Comparison of ENCODE assay signal across 3 cellular contexts in the genomic region with DNA sequence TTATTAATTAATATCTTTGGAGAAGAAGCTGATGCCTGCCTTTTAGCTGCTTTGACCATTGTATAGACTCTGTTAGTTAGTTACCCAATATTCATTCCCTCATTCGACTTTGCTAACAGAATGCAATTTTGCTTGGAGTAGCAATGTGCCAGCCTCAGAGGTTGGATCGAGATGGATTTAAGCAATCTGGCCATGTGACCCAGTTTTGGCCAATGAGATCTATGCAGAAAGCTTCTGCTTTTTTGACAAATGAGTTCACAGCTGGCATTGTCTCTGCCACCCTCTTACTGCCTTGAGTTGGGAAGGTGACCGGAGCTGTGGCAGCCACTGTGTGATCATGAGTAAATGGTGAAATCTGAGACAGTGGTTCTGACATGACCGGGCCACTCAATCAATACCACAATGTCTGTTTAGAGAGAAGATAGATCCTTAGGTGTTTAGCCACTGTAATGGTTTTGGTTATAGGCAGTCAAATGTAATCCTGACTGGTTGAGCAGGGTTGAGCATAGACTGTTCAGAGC.
TF ChIP-seq lines count a peak whose summit lies in the region.

No MANE protein-coding gene starts in this region.

TF ChIP-seq in HCT116, 20 proteins besides CTCF, POLR2A, EP300 and RAD21:
- TF ChIP-seq ZNF274 (IDR thresholded peaks at IDR 0.05; ENCODE audit: low read depth, low read length) (no peak), EGR1 (IDR thresholded peaks at IDR 0.05; ENCODE audit: low read depth) (no peak), YY1 (IDR thresholded peaks at IDR 0.05; ENCODE audit: extremely low read depth, insufficient replicate concordance, low read depth, low read length) (no peak), TCF7L2 (IDR thresholded peaks at IDR 0.05; ENCODE audit: borderline replicate concordance, extremely low read depth, insufficient read depth, insufficient read length) (no peak), SRF (IDR thresholded peaks at IDR 0.05; ENCODE audit: low read depth) (no peak)

TF ChIP-seq in HEK293, 187 proteins besides CTCF, POLR2A, EP300 and RAD21 (continues in another document):
- TF ChIP-seq SETDB1 (IDR thresholded peaks at IDR 0.05; ENCODE audit: insufficient read length, low read length) (peak; percentile 48), ZNF561 (tag by site-specific recombination; IDR thresholded peaks at IDR 0.05; ENCODE audit: borderline replicate concordance) (no peak), BCL11A (tag by site-specific recombination; IDR thresholded peaks at IDR 0.05; ENCODE audit: low read depth) (no peak)
- TF ChIP-seq, protein P1, sequence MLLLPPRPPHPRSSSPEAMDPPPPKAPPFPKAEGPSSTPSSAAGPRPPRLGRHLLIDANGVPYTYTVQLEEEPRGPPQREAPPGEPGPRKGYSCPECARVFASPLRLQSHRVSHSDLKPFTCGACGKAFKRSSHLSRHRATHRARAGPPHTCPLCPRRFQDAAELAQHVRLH (tag by site-specific recombination; IDR thresholded peaks at IDR 0.05): peak; percentile 53; the same call in 1 of the 2 replicates
- TF ChIP-seq, protein P2, sequence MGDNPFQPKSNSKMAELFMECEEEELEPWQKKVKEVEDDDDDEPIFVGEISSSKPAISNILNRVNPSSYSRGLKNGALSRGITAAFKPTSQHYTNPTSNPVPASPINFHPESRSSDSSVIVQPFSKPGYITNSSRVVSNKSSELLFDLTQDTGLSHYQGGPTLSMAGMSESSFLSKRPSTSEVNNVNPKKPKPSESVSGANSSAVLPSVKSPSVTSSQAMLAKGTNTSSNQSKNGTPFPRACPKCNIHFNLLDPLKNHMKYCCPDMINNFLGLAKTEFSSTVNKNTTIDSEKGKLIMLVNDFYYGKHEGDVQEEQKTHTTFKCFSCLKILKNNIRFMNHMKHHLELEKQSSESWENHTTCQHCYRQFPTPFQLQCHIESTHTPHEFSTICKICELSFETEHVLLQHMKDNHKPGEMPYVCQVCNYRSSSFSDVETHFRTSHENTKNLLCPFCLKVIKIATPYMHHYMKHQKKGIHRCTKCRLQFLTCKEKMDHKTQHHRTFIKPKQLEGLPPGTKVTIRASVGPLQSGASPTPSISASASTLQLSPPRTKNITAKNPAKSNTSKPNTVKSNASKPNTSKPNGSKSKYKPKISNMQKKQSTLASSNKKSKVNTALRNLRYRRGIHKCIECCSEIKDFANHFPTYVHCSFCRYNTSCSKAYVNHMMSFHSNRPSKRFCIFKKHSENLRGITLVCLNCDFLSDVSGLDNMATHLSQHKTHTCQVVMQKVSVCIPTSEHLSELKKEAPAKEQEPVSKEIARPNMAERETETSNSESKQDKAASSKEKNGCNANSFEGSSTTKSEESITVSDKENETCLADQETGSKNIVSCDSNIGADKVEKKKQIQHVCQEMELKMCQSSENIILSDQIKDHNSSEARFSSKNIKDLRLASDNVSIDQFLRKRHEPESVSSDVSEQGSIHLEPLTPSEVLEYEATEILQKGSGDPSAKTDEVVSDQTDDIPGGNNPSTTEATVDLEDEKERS (tag by site-specific recombination; IDR thresholded peaks at IDR 0.05): 0 out of 2 replicates have a peak, but pooled peaks have one; percentile 17
- TF ChIP-seq, protein P3, sequence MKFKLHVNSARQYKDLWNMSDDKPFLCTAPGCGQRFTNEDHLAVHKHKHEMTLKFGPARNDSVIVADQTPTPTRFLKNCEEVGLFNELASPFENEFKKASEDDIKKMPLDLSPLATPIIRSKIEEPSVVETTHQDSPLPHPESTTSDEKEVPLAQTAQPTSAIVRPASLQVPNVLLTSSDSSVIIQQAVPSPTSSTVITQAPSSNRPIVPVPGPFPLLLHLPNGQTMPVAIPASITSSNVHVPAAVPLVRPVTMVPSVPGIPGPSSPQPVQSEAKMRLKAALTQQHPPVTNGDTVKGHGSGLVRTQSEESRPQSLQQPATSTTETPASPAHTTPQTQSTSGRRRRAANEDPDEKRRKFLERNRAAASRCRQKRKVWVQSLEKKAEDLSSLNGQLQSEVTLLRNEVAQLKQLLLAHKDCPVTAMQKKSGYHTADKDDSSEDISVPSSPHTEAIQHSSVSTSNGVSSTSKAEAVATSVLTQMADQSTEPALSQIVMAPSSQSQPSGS (tag by site-specific recombination; IDR thresholded peaks at IDR 0.05; ENCODE audit: low read depth): no peak
- TF ChIP-seq, protein P4, sequence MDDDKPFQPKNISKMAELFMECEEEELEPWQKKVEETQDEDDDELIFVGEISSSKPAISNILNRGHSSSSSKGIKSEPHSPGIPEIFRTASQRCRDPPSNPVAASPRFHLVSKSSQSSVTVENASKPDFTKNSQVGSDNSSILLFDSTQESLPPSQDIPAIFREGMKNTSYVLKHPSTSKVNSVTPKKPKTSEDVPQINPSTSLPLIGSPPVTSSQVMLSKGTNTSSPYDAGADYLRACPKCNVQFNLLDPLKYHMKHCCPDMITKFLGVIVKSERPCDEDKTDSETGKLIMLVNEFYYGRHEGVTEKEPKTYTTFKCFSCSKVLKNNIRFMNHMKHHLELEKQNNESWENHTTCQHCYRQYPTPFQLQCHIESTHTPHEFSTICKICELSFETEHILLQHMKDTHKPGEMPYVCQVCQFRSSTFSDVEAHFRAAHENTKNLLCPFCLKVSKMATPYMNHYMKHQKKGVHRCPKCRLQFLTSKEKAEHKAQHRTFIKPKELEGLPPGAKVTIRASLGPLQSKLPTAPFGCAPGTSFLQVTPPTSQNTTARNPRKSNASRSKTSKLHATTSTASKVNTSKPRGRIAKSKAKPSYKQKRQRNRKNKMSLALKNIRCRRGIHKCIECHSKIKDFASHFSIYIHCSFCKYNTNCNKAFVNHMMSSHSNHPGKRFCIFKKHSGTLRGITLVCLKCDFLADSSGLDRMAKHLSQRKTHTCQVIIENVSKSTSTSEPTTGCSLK (tag by site-specific recombination; IDR thresholded peaks at IDR 0.05): no peak
- TF ChIP-seq, protein P5, sequence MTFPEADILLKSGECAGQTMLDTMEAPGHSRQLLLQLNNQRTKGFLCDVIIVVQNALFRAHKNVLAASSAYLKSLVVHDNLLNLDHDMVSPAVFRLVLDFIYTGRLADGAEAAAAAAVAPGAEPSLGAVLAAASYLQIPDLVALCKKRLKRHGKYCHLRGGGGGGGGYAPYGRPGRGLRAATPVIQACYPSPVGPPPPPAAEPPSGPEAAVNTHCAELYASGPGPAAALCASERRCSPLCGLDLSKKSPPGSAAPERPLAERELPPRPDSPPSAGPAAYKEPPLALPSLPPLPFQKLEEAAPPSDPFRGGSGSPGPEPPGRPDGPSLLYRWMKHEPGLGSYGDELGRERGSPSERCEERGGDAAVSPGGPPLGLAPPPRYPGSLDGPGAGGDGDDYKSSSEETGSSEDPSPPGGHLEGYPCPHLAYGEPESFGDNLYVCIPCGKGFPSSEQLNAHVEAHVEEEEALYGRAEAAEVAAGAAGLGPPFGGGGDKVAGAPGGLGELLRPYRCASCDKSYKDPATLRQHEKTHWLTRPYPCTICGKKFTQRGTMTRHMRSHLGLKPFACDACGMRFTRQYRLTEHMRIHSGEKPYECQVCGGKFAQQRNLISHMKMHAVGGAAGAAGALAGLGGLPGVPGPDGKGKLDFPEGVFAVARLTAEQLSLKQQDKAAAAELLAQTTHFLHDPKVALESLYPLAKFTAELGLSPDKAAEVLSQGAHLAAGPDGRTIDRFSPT (tag by site-specific recombination; IDR thresholded peaks at IDR 0.05): no peak
- TF ChIP-seq, protein P6, sequence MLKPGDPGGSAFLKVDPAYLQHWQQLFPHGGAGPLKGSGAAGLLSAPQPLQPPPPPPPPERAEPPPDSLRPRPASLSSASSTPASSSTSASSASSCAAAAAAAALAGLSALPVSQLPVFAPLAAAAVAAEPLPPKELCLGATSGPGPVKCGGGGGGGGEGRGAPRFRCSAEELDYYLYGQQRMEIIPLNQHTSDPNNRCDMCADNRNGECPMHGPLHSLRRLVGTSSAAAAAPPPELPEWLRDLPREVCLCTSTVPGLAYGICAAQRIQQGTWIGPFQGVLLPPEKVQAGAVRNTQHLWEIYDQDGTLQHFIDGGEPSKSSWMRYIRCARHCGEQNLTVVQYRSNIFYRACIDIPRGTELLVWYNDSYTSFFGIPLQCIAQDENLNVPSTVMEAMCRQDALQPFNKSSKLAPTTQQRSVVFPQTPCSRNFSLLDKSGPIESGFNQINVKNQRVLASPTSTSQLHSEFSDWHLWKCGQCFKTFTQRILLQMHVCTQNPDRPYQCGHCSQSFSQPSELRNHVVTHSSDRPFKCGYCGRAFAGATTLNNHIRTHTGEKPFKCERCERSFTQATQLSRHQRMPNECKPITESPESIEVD (tag by site-specific recombination; IDR thresholded peaks at IDR 0.05): no peak

TF ChIP-seq in K562, 482 proteins besides CTCF, POLR2A, EP300 and RAD21:
- TF ChIP-seq RAD51 (IDR thresholded peaks at IDR 0.05; ENCODE audit: borderline replicate concordance, low read depth) (peak; percentile 37; the same call in 1 of the 2 replicates), RBM25 (IDR thresholded peaks at IDR 0.05; ENCODE audit: low read depth, low read length, severe bottlenecking) (peak; percentile 86), CBFB (CRISPR knock-in tag; IDR thresholded peaks at IDR 0.05) (no peak), TCF7L2 (IDR thresholded peaks at IDR 0.05; ENCODE audit: low read depth, low read length) (no peak), BCOR (IDR thresholded peaks at IDR 0.05) (peak; percentile 21; the same call in 1 of the 2 replicates)
- TF ChIP-seq, protein P7, sequence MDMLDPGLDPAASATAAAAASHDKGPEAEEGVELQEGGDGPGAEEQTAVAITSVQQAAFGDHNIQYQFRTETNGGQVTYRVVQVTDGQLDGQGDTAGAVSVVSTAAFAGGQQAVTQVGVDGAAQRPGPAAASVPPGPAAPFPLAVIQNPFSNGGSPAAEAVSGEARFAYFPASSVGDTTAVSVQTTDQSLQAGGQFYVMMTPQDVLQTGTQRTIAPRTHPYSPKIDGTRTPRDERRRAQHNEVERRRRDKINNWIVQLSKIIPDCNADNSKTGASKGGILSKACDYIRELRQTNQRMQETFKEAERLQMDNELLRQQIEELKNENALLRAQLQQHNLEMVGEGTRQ (CRISPR knock-in tag; IDR thresholded peaks at IDR 0.05): peak; percentile 67
- TF ChIP-seq, protein P8, sequence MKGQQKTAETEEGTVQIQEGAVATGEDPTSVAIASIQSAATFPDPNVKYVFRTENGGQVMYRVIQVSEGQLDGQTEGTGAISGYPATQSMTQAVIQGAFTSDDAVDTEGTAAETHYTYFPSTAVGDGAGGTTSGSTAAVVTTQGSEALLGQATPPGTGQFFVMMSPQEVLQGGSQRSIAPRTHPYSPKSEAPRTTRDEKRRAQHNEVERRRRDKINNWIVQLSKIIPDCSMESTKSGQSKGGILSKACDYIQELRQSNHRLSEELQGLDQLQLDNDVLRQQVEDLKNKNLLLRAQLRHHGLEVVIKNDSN (CRISPR knock-in tag; IDR thresholded peaks at IDR 0.05): peak; percentile 65
